In the genomic region with DNA sequence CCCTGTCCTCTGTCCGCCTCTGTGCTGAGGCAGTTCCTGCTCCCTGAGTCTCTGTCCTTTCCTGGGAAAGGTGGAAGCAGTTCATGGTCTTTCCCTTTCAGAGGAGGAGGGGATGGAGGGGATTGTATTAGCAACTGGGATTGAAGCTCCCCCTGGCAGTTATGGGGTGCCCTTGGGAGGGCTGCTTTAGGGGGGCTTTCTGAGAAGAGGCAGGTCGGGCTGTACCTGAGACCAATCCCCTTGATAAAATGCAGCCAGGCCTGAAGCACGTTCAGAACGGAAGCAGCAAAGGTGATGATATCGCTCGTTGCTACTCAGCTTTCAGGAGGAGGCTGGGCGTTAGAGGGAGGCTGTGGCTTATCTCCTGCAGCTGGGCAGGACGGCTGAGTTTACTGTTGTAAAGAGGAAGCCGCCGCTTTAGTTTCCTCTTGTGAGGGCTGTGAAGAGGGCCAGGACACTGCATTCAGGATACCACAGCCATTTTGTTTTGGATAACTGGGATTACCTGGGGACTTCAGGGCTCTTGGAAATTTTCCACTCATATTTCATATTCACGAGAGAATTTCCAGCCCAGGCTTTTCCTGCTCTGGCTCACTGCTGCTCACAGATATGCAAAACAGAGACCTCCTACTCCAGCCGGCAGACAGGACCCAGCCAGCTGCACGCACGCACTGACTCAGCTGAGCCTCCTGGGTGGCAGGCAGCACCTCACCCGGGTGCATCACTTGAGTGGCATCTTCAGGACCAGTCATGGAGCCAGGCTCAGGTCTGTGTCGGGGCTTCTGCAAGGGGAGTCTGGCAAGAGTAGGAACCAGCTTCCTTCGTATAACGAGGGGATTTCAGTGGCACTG, we compare ENCODE assay signal across 8 cellular contexts. TPM values are rescaled to one million over a fixed set of nuclear protein-coding genes. Genes with fewer than 3 reads are reported as not detected.
A peak's percentile ranks its signal among the peaks of the same experiment; 100 is the strongest.
DNase-seq lines count a peak whose midpoint lies in the region; ATAC-seq, FAIRE-seq and TF ChIP-seq lines count a peak whose summit lies in the region.

No MANE protein-coding gene starts in this region.

- 14 to 17% (median 14%) methylated on average over 18 of the region's 18 CpGs for WGBS in small intestine, 3 donors

- ATAC-seq in activated naive CD8-positive, alpha-beta T cell treated with anti-CD3 and anti-CD28 coated beads, Interleukin-2, amount 50 U/mL, for 24 hours = peak; percentile 78

- no peak for TF ChIP-seq POLR2A in H54 (IDR thresholded peaks at IDR 0.05; ENCODE audit: low read depth, low read length)

- peaks cover 11% of the 10 kb centered on the region for H3K36me3 Mint-ChIP-seq in activated naive CD8-positive, alpha-beta T cell treated with anti-CD3 and anti-CD28 coated beads, Interleukin-2, amount 50 U/mL, for 24 hours (ENCODE audit: low read depth)

- peak overlapping the region in 1 of 2 donors; percentile 6 for H3K4me3 ChIP-seq in small intestine (ENCODE audit: low read depth in 1 of 2, low read length in 2 of 2)

- no peaks in the 10 kb centered on the region for H3K27me3 Mint-ChIP-seq in activated naive CD8-positive, alpha-beta T cell treated with anti-CD3 and anti-CD28 coated beads, Interleukin-2, amount 50 U/mL, for 24 hours

- DNase-seq in GM10266 (ENCODE audit: extremely low spot score) (peak; percentile 82), H54 (ENCODE audit: insufficient read length, low spot score) (peak; percentile 97), LHCN-M2 (ENCODE audit: low read depth) (peak; percentile 69), T follicular helper cell (ENCODE audit: low read depth) (peak; percentile 68), iPS-NIHi11 (ENCODE audit: low spot score) (peak; percentile 55), small intestine (peak; percentile 75), cortex of kidney (lab: John Stamatoyannopoulos, UW) (no peak)
- DNase-seq in activated naive CD8-positive, alpha-beta T cell treated with anti-CD3 and anti-CD28 coated beads, Interleukin-2, amount 50 U/mL, for 24 hours = peak; percentile 79

- H3K27me3 ChIP-seq in small intestine (ENCODE audit: control insufficient read depth in 2 of 2, insufficient read depth in 2 of 2, low read length in 2 of 2) = no peaks in the 10 kb centered on the region

- H3K4me1 ChIP-seq in small intestine (ENCODE audit: control insufficient read depth in 2 of 2, insufficient read depth in 1 of 2, low read depth in 1 of 2, low read length in 1 of 2) = peaks cover 6 to 14% of the 10 kb centered on the region in 2 donors

- H3K4me3 Mint-ChIP-seq in activated naive CD8-positive, alpha-beta T cell treated with anti-CD3 and anti-CD28 coated beads, Interleukin-2, amount 50 U/mL, for 24 hours = peak overlapping the region; percentile 91

- no peaks in the 10 kb centered on the region for H3K9me3 Mint-ChIP-seq in activated naive CD8-positive, alpha-beta T cell treated with anti-CD3 and anti-CD28 coated beads, Interleukin-2, amount 50 U/mL, for 24 hours

- TF ChIP-seq CTCF in GM10266 (IDR thresholded peaks at IDR 0.05; ENCODE audit: control insufficient read depth, insufficient read depth, low read depth, missing control alignments) = no peak

- peak overlapping the region in 1 of 2 donors; percentile 89 for H3K27ac ChIP-seq in small intestine (ENCODE audit: low read depth in 1 of 2, low read length in 1 of 2)

- peaks cover 87% of the 10 kb centered on the region for H3K4me1 Mint-ChIP-seq in activated naive CD8-positive, alpha-beta T cell treated with anti-CD3 and anti-CD28 coated beads, Interleukin-2, amount 50 U/mL, for 24 hours

- FAIRE-seq in H54 (lab: Jason Lieb, UNC) = peak; percentile 53
- no peak for FAIRE-seq in small intestine (lab: Jason Lieb, UNC)

- no peaks in the 10 kb centered on the region for H3K9me3 ChIP-seq in small intestine (ENCODE audit: control insufficient read depth, low read depth)

- H3K27ac Mint-ChIP-seq in activated naive CD8-positive, alpha-beta T cell treated with anti-CD3 and anti-CD28 coated beads, Interleukin-2, amount 50 U/mL, for 24 hours = peak overlapping the region; percentile 97

- H3K36me3 ChIP-seq in small intestine (ENCODE audit: control insufficient read depth in 2 of 2, insufficient read depth in 2 of 2, low read length in 2 of 2) = no peaks in the 10 kb centered on the region

RNA-seq across cellular contexts. Expression of gene AMPD3, which starts 0.8 kb away (rescaled TPM):
- 19.2 and 23.8 TPM in 2 replicates for total RNA-seq in LHCN-M2 (2014; rRNA removed)
- 4.6 TPM for polyA plus RNA-seq in LHCN-M2 (2012)
- 1 to 10 TPM; 2.7 to 5.1 (median 4.0) TPM for polyA plus RNA-seq in small intestine
